ENCODE assay signal across 22 cellular contexts in the genomic region with DNA sequence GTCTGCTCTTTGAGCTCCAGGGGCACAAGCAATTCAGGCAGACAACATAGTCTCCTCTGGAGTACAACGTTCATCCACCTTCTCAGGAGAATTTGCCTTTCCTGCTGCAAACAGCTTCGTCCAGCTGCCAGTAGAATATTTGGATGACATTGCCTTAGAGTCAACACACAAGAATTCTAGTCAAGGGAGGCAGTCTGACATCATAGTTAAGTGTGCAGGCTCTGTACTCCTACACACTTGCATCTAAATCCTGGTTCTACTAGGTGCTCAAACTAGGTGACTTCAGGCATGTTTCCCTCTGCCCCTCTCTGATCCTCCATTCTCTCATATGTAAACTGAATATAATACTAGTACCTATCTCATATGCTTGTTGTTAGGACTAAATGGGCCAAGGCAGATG.
DNase-seq lines count a peak whose midpoint lies in the region; ATAC-seq, FAIRE-seq and TF ChIP-seq lines count a peak whose summit lies in the region.
"Had no signal": no experiment of that assay in that cellular context is flagged by ENCODE, and none has a peak within 500 bp of the region (broad histone marks: within the 10 kb centered on the region; RNA-seq: fewer than 3 reads in every experiment).

No MANE protein-coding gene starts in this region.

- TF ChIP-seq CTCF in fibroblast of lung (conservative IDR thresholded peaks at IDR 0.05 in 1 of 2, IDR thresholded peaks at IDR 0.05 in 1 of 2; ENCODE audit: low read depth in 1 of 2, low read length in 2 of 2), result no peak
- no peak for TF ChIP-seq CTCF in kidney (IDR thresholded peaks at IDR 0.05; ENCODE audit: borderline replicate concordance, extremely low read depth, insufficient read depth)
- TF ChIP-seq CTCF in prostate gland (IDR thresholded peaks at IDR 0.05), result no peak

- H3K79me2 ChIP-seq in fibroblast of lung (ENCODE audit: control insufficient read depth, insufficient read depth, low read length), result no peaks in the 10 kb centered on the region

- no peak overlapping the region for H3K4me3 ChIP-seq in MG63
- H3K4me3 ChIP-seq in fibroblast of lung (replicated peaks in 1 of 4; ENCODE audit: control extremely low read depth in 1 of 4, insufficient read depth in 1 of 4, low read depth in 3 of 4, low read length in 4 of 4), result no peak overlapping the region
- H3K4me3 ChIP-seq in mesenchymal stem cell (ENCODE audit: insufficient read depth in 1 of 2, low read depth in 1 of 2, low read length in 2 of 2), result no peak overlapping the region
- no peak overlapping the region for H3K4me3 ChIP-seq in kidney (ENCODE audit: low read length in 2 of 2)
- H3K4me3 ChIP-seq in prostate gland, result no peak overlapping the region
- H3K4me3 ChIP-seq: esophagus squamous epithelium, thoracic aorta had no signal

- H3K4ac ChIP-seq in mesenchymal stem cell (ENCODE audit: low read depth in 1 of 2, low read length in 2 of 2), result peak overlapping the region in 1 of 2 experiments; percentile 86

- no peaks in the 10 kb centered on the region for H4K20me1 ChIP-seq in fibroblast of lung (ENCODE audit: control insufficient read depth, extremely low read depth, insufficient read depth, low read length)

- no peak for ATAC-seq in GM21825 (IDR thresholded peaks at IDR 0.05; ENCODE audit: unreplicated experiment)
- ATAC-seq: activated T-helper 17 cell treated with anti-CD3 and anti-CD28 coated beads, Interleukin-2, amount 50 U/mL, for 72 hours; Panc1 had no signal

- H3K27ac ChIP-seq in fibroblast of lung (ENCODE audit: insufficient read depth, low read length), result peak overlapping the region; percentile 30
- H3K27ac ChIP-seq in mesenchymal stem cell (ENCODE audit: low read length, poor library complexity, severe bottlenecking), result no peak overlapping the region
- no peak overlapping the region for H3K27ac ChIP-seq in kidney (ENCODE audit: low read depth in 2 of 2, low read length in 2 of 2)
- H3K27ac ChIP-seq in prostate gland, result no peak overlapping the region
- H3K27ac ChIP-seq: esophagus squamous epithelium, thoracic aorta had no signal

- no peak overlapping the region for H4K8ac ChIP-seq in mesenchymal stem cell (ENCODE audit: low read length)

- H3K4me1 ChIP-seq in fibroblast of lung (ENCODE audit: control insufficient read depth, extremely low read depth, insufficient read depth, low read length) (peaks cover 2% of the 10 kb centered on the region), mesenchymal stem cell (ENCODE audit: control insufficient read depth, insufficient read depth, low read depth, low read length) (no peaks in the 10 kb centered on the region), kidney (ENCODE audit: control insufficient read depth in 1 of 2, insufficient read depth in 1 of 2, low read depth in 1 of 2, low read length in 2 of 2) (no peaks in the 10 kb centered on the region), prostate gland (replicated peaks) (no peaks in the 10 kb centered on the region)
- H3K4me1 ChIP-seq: esophagus squamous epithelium had no signal

- DNase-seq in AG08396 (ENCODE audit: low spot score) (peak; percentile 32), MG63 (peak; percentile 15), fibroblast of lung (ENCODE audit: low read depth in 2 of 2) (peak in 1 of 2 donors; percentile 74), mesenchymal stem cell (peak; percentile 83), kidney (no peak), prostate gland (ENCODE audit: low spot score) (no peak), SKM-1 treated with dmso at 0.1 percent for 144 hours (lab: John Stamatoyannopoulos, UW; ENCODE audit: unreplicated experiment) (no peak)
- DNase-seq: activated CD4-positive, alpha-beta T cell treated with anti-CD3 and anti-CD28 coated beads, Interleukin-2, amount 50 U/mL, for 48 hours; activated CD8-positive, alpha-beta memory T cell treated with anti-CD3 and anti-CD28 coated beads, Interleukin-2, amount 50 U/mL, for 48 hours; caudate nucleus; DMS53; esophagus squamous epithelium; GDM1; H7; NCI-H1105; NCI-H1930; NCI-H526; stimulated activated naive CD4-positive, alpha-beta T cell treated with Interleukin-2 at 50 U/mL for 16 hours had no signal

- H3K9me3 ChIP-seq in MG63 (no peaks in the 10 kb centered on the region), fibroblast of lung (ENCODE audit: control insufficient read depth, insufficient read depth, low read depth, low read length) (no peaks in the 10 kb centered on the region), mesenchymal stem cell (ENCODE audit: control insufficient read depth, low read length) (no peaks in the 10 kb centered on the region), kidney (ENCODE audit: control insufficient read depth in 1 of 2, low read length in 2 of 2) (no peaks in the 10 kb centered on the region), prostate gland (no peaks in the 10 kb centered on the region)
- H3K9me3 ChIP-seq: esophagus squamous epithelium, thoracic aorta had no signal

- H3K79me1 ChIP-seq in mesenchymal stem cell (replicated peaks; ENCODE audit: low read length, poor library complexity, severe bottlenecking), result no peaks in the 10 kb centered on the region

- intact Hi-C loops in kidney (cut with DNase I), result no loop called here
- intact Hi-C loops in prostate gland (cut with DNase I), result no loop called here

- H3K27me3 ChIP-seq in MG63 (no peaks in the 10 kb centered on the region), fibroblast of lung (ENCODE audit: control insufficient read depth, insufficient read depth, low read length) (no peaks in the 10 kb centered on the region), mesenchymal stem cell (ENCODE audit: control insufficient read depth in 1 of 2, insufficient read depth in 1 of 2, low read length in 2 of 2) (no peaks in the 10 kb centered on the region), prostate gland (replicated peaks; ENCODE audit: insufficient read depth) (no peaks in the 10 kb centered on the region)
- H3K27me3 ChIP-seq: esophagus squamous epithelium had no signal

- H3K4me2 ChIP-seq in fibroblast of lung (ENCODE audit: extremely low read depth, insufficient read depth, low read length) (peak overlapping the region; percentile 46), mesenchymal stem cell (ENCODE audit: low read length, poor library complexity, severe bottlenecking) (no peak overlapping the region)

- H2BK15ac ChIP-seq in mesenchymal stem cell (ENCODE audit: low read depth, poor library complexity, severe bottlenecking), result no peak overlapping the region

- H2BK120ac ChIP-seq in mesenchymal stem cell (ENCODE audit: low read depth, low read length), result no peak overlapping the region

- H2BK5ac ChIP-seq in mesenchymal stem cell (ENCODE audit: low read depth, low read length, poor library complexity, severe bottlenecking), result no peak overlapping the region

- no peak overlapping the region for H3K23ac ChIP-seq in mesenchymal stem cell (ENCODE audit: low read length in 2 of 2)

- FAIRE-seq in kidney (lab: Jason Lieb, UNC), result no peak

- peak overlapping the region; percentile 67 to 78 for H3K18ac ChIP-seq in mesenchymal stem cell (ENCODE audit: low read depth in 1 of 2, low read length in 2 of 2)

- TF ChIP-seq POLR2A in prostate gland (IDR thresholded peaks at IDR 0.05), result no peak

- no peak overlapping the region for H4K91ac ChIP-seq in mesenchymal stem cell (ENCODE audit: low read length)

- no peaks in the 10 kb centered on the region for H3K36me3 ChIP-seq in MG63
- no peaks in the 10 kb centered on the region for H3K36me3 ChIP-seq in fibroblast of lung (ENCODE audit: control insufficient read depth, insufficient read depth, low read length)
- no peaks in the 10 kb centered on the region for H3K36me3 ChIP-seq in mesenchymal stem cell (ENCODE audit: control insufficient read depth in 1 of 2, insufficient read depth in 2 of 2, low read depth in 1 of 2, low read length in 2 of 2)
- H3K36me3 ChIP-seq in kidney (ENCODE audit: control insufficient read depth in 1 of 2, insufficient read depth in 2 of 2, low read length in 2 of 2), result no peaks in the 10 kb centered on the region
- H3K36me3 ChIP-seq in prostate gland, result no peaks in the 10 kb centered on the region
- H3K36me3 ChIP-seq: esophagus squamous epithelium, thoracic aorta had no signal

- no peak overlapping the region for H3K14ac ChIP-seq in mesenchymal stem cell (ENCODE audit: low read length in 2 of 2)

- H3K9ac ChIP-seq in fibroblast of lung (ENCODE audit: insufficient read depth, low read length) (no peak overlapping the region), mesenchymal stem cell (ENCODE audit: low read length) (no peak overlapping the region), kidney (ENCODE audit: low read length in 2 of 2) (no peak overlapping the region)

- H2BK12ac ChIP-seq in mesenchymal stem cell (ENCODE audit: low read length in 2 of 2), result peak overlapping the region in 1 of 2 experiments; percentile 77

- H2AFZ ChIP-seq in fibroblast of lung (ENCODE audit: low read length) (no peak overlapping the region), mesenchymal stem cell (ENCODE audit: low read depth, low read length) (no peak overlapping the region)

- H2AK5ac ChIP-seq in mesenchymal stem cell (ENCODE audit: low read length, severe bottlenecking), result no peak overlapping the region

- 0% methylated on average over 2 of the region's 2 CpGs for WGBS in mesenchymal stem cell
- 24% methylated on average over 2 of the region's 2 CpGs for whole genome bisulfite sequencing in prostate gland

Comparison
In these comparisons a context has a peak if more than half of its experiments do, and no peak if none do; other contexts are left out.
1. DNase-seq: peak in AG08396 (single experiment), MG63 (single experiment) and mesenchymal stem cell (single experiment); none in kidney (single experiment), prostate gland (single experiment) and SKM-1 treated with dmso at 0.1 percent for 144 hours (single experiment).